7 cellular contexts compared by ENCODE assay signal in the genomic region with DNA sequence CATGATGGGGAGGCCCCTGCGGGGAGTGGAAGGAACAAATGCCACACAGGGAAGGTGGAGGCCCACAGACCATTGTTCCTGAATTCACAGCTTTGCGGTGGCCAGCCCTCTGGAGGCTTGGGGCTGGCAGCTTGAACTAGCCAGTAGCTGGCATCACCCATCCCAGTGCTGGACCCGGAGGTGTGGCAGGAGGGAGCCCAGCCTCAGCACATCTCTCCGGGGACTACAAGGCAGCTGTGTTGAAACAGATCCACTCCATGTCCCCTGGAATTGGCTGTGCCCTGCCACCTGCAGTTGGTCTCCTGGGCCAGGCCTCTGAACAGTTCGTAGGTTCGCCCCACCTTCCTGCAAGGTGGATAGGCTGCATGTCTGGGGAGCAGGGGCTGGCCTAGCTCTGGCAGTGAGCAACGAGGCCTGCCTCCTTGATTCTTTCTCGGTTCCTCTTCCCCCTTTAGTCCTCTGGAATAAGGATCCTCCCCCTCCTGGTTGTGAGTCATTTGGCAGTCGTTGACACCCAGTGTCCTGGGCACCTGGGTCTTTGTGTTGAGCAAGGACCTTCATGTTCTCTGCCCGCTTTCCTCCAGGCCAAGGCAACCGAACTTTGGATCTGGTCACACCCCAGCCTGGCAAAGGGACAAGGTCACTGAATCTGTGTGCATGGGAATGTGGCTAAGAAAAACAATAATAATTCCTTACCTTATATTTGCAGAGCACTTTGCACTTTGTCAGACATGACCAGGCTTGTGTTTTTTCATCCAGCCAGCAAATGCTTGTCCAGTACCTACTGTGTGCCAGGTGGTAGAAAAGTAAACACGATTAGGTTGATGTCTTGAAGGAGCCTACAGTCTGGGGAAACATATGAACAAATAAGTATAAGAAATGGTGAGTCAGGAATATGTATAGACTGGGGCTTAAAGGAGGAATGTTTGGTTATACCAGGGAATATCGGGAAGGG. TPM values are rescaled to one million over a fixed set of nuclear protein-coding genes. Genes with fewer than 3 reads are reported as not detected.
A peak's percentile ranks its signal among the peaks of the same experiment; 100 is the strongest.
DNase-seq lines count a peak whose midpoint lies in the region; ATAC-seq and TF ChIP-seq lines count a peak whose summit lies in the region.

No MANE protein-coding gene starts in this region.

- no peak overlapping the region for H3K4me3 ChIP-seq in testis

- no peak for TF ChIP-seq POLR2A in testis (IDR thresholded peaks at IDR 0.05)

- intact Hi-C loops in left ventricle myocardium superior (cut with micrococcal nuclease) = no loop called here
- intact Hi-C loops in testis (cut with DNase I; ENCODE audit: low total_unique reads) = no loop called here

- TF ChIP-seq CTCF in testis (IDR thresholded peaks at IDR 0.05) = no peak

- H3K27me3 ChIP-seq in testis = no peaks in the 10 kb centered on the region

- ATAC-seq in HG03103 (IDR thresholded peaks at IDR 0.05; ENCODE audit: low read depth, unreplicated experiment) (peak; percentile 65), T-helper 17 cell (peak; percentile 36), left ventricle myocardium superior (peak; percentile 39), GM19395 (IDR thresholded peaks at IDR 0.05; ENCODE audit: unreplicated experiment) (no peak), GM18502 (IDR thresholded peaks at IDR 0.05; ENCODE audit: poor library complexity, unreplicated experiment) (no peak)

- peaks cover 21% of the 10 kb centered on the region for H3K4me1 ChIP-seq in testis

- peaks cover 22% of the 10 kb centered on the region for H3K4me1 Mint-ChIP-seq in T-helper 17 cell

- H3K9me3 ChIP-seq in T-helper 17 cell (ENCODE audit: control insufficient read depth, low read length, poor library complexity, severe bottlenecking) (no peaks in the 10 kb centered on the region), testis (no peaks in the 10 kb centered on the region)

- peaks cover 3% of the 10 kb centered on the region for H3K36me3 Mint-ChIP-seq in T-helper 17 cell (ENCODE audit: low read depth)

- H3K36me3 ChIP-seq in testis (ENCODE audit: low read depth, missing control alignments) = no peaks in the 10 kb centered on the region

- peak overlapping the region in 1 of 2 donors; percentile 63 for H3K27ac ChIP-seq in testis

- WGBS in testis, 2 donors = 60 to 75% methylated on average over 11 to 12 of the region's 13 CpGs

- DNase-seq in T-helper 17 cell (no peak), left ventricle myocardium superior (no peak), testis (peak; percentile 60), HK-2 (ENCODE audit: unreplicated experiment) (no peak)

- H3K4me3 Mint-ChIP-seq in T-helper 17 cell = no peak overlapping the region

- no peaks in the 10 kb centered on the region for H3K27me3 Mint-ChIP-seq in T-helper 17 cell

- peak overlapping the region; percentile 78 for H3K27ac Mint-ChIP-seq in T-helper 17 cell

RNA-seq across cellular contexts. Expression of gene TTC7A, which starts 29.6 kb away (rescaled TPM):
- 10 to 100 TPM; 56.3 to 63.0 TPM for total RNA-seq in T-helper 17 cell
- 8.5 TPM for total RNA-seq in left ventricle myocardium superior
- total RNA-seq in testis = 100 to 1,000 TPM in 1 of 2 donors, 10 to 100 TPM in 1; 96.7 to 171 TPM
- 111 TPM for polyA plus RNA-seq in testis (ENCODE audit: insufficient read depth, low read depth, low replicate concordance)

RNA-seq across cellular contexts. Expression of gene MCFD2, which starts 55.0 kb away (rescaled TPM):
- total RNA-seq in T-helper 17 cell (10 to 100 TPM; 29.0 to 41.9 TPM), left ventricle myocardium superior (65.6 TPM), testis (10 to 100 TPM; 65.4 to 67.6 TPM)
- polyA plus RNA-seq in testis (ENCODE audit: insufficient read depth, low read depth, low replicate concordance) = 74.5 TPM

Comparison
In these comparisons a context has a peak if more than half of its experiments do, and no peak if none do; other contexts are left out.
1. ATAC-seq: peak in HG03103 (single experiment), T-helper 17 cell (single experiment) and left ventricle myocardium superior (single experiment); none in GM19395 (single experiment) and GM18502 (single experiment).